Comparison of ENCODE assay signal across 12 cellular contexts in the genomic region with DNA sequence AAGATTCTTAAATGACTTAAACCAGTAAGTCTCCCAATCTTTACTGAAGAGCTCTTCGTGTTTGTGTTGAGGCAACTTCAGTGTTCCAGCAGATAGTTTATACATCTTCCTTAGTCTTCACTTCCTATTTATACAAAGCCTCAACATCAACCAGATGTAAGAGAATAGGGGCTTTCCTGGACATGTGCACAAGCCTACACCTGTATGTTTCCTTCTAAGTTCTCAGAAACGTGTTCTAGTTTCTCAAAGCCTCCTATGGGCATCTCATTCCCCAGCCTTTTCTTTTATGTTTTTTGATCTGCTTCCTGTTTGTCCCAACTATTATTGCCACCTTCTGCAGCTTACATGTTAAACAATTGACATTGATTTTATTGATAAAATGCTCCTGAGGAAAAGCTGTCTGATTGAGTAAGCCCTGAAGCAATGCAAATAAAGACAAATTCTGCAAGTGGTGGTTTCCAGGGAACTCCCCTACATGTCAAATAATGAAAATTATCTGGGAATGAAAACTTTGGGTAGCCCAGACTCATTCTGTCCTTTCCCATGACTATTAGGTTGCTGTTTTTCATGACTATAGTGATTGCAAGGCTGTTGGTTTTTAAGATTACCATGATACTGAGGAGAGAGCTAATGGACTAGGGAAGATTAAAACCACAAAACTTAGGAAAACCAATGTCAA.
DNase-seq lines count a peak whose midpoint lies in the region; ATAC-seq, FAIRE-seq and TF ChIP-seq lines count a peak whose summit lies in the region.
"Had no signal": no experiment of that assay in that cellular context is flagged by ENCODE, and none has a peak within 500 bp of the region (broad histone marks: within the 10 kb centered on the region; RNA-seq: fewer than 3 reads in every experiment).

No MANE protein-coding gene starts in this region.

- TF ChIP-seq POLR2A in GM18505 (IDR thresholded peaks at IDR 0.05; ENCODE audit: borderline replicate concordance, extremely low read depth, insufficient read depth, insufficient read length): no peak

- peaks cover 5% of the 10 kb centered on the region for H3K27me3 Mint-ChIP-seq in activated T-helper 1 cell treated with anti-CD3 and anti-CD28 coated beads, Interleukin-12 subunit alpha, Interleukin-12 subunit beta, Interleukin-2, Interleukin-4 antibody, amounts not matched to agents 30 ng/mL and 10 ng/mL and 1 ng/mL, durations not matched to agents 14 hours and 24 hours and 36 hours (ENCODE audit: insufficient read depth)
- H3K27me3 Mint-ChIP-seq in activated CD8-positive, alpha-beta memory T cell treated with anti-CD3 and anti-CD28 coated beads, Interleukin-2, amount 10 ng/mL, durations not matched to agents 7 days and 5 days: no peaks in the 10 kb centered on the region
- no peaks in the 10 kb centered on the region for H3K27me3 Mint-ChIP-seq in activated CD8-positive, alpha-beta T cell treated with anti-CD3 and anti-CD28 coated beads, Interleukin-2, amount 10 ng/mL, durations not matched to agents 7 days and 5 days (ENCODE audit: low read depth)

- H3K4me1 Mint-ChIP-seq in activated T-helper 1 cell treated with anti-CD3 and anti-CD28 coated beads, Interleukin-12 subunit alpha, Interleukin-12 subunit beta, Interleukin-2, Interleukin-4 antibody, amounts not matched to agents 30 ng/mL and 10 ng/mL and 1 ng/mL, durations not matched to agents 14 hours and 24 hours and 36 hours (ENCODE audit: low read depth): peaks cover 36% of the 10 kb centered on the region
- H3K4me1 Mint-ChIP-seq in activated CD8-positive, alpha-beta memory T cell treated with anti-CD3 and anti-CD28 coated beads, Interleukin-2, amount 10 ng/mL, durations not matched to agents 7 days and 5 days: peaks cover 10% of the 10 kb centered on the region
- H3K4me1 Mint-ChIP-seq in activated CD8-positive, alpha-beta T cell treated with anti-CD3 and anti-CD28 coated beads, Interleukin-2, amount 10 ng/mL, durations not matched to agents 7 days and 5 days (ENCODE audit: low read depth): peaks cover 5% of the 10 kb centered on the region

- H3K4me3 Mint-ChIP-seq in activated T-helper 1 cell treated with anti-CD3 and anti-CD28 coated beads, Interleukin-12 subunit alpha, Interleukin-12 subunit beta, Interleukin-2, Interleukin-4 antibody, amounts not matched to agents 30 ng/mL and 10 ng/mL and 1 ng/mL, durations not matched to agents 14 hours and 24 hours and 36 hours: peak overlapping the region; percentile 29
- H3K4me3 Mint-ChIP-seq in activated CD8-positive, alpha-beta memory T cell treated with anti-CD3 and anti-CD28 coated beads, Interleukin-2, amount 10 ng/mL, durations not matched to agents 7 days and 5 days: no peak overlapping the region
- no peak overlapping the region for H3K4me3 Mint-ChIP-seq in activated CD8-positive, alpha-beta T cell treated with anti-CD3 and anti-CD28 coated beads, Interleukin-2, amount 10 ng/mL, durations not matched to agents 7 days and 5 days

- FAIRE-seq in D721Med (lab: Jason Lieb, UNC): no peak

- CTCF ChIA-PET in activated CD8-positive, alpha-beta memory T cell treated with anti-CD3 and anti-CD28 coated beads, Interleukin-2, amount 10 ng/mL, durations not matched to agents 7 days and 5 days (lab: Charles Lee): no interaction called here
- CTCF ChIA-PET in activated CD8-positive, alpha-beta T cell treated with anti-CD3 and anti-CD28 coated beads, Interleukin-2, amount 10 ng/mL, durations not matched to agents 7 days and 5 days (lab: Charles Lee): no interaction called here

- peaks cover 42% of the 10 kb centered on the region for H3K9me3 Mint-ChIP-seq in activated T-helper 1 cell treated with anti-CD3 and anti-CD28 coated beads, Interleukin-12 subunit alpha, Interleukin-12 subunit beta, Interleukin-2, Interleukin-4 antibody, amounts not matched to agents 30 ng/mL and 10 ng/mL and 1 ng/mL, durations not matched to agents 14 hours and 24 hours and 36 hours
- H3K9me3 Mint-ChIP-seq in activated CD8-positive, alpha-beta memory T cell treated with anti-CD3 and anti-CD28 coated beads, Interleukin-2, amount 10 ng/mL, durations not matched to agents 7 days and 5 days (ENCODE audit: low read depth): peaks cover 14% of the 10 kb centered on the region
- H3K9me3 Mint-ChIP-seq in activated CD8-positive, alpha-beta T cell treated with anti-CD3 and anti-CD28 coated beads, Interleukin-2, amount 10 ng/mL, durations not matched to agents 7 days and 5 days (ENCODE audit: insufficient read depth): peaks cover 4% of the 10 kb centered on the region

- peak; percentile 62 for ATAC-seq in GM18505 (IDR thresholded peaks at IDR 0.05; ENCODE audit: unreplicated experiment)
- ATAC-seq in GM19438 (IDR thresholded peaks at IDR 0.05; ENCODE audit: low read depth, unreplicated experiment): peak; percentile 62
- peak; percentile 27 for ATAC-seq in HG02970 (IDR thresholded peaks at IDR 0.05; ENCODE audit: low FRiP score, unreplicated experiment)
- no peak for ATAC-seq in activated CD8-positive, alpha-beta memory T cell treated with anti-CD3 and anti-CD28 coated beads, Interleukin-2, amount 10 ng/mL, durations not matched to agents 7 days and 5 days
- no peak for ATAC-seq in activated CD8-positive, alpha-beta T cell treated with anti-CD3 and anti-CD28 coated beads, Interleukin-2, amount 10 ng/mL, durations not matched to agents 7 days and 5 days

- intact Hi-C loops in activated T-helper 1 cell treated with anti-CD3 and anti-CD28 coated beads, Interleukin-12 subunit alpha, Interleukin-12 subunit beta, Interleukin-2, Interleukin-4 antibody, amounts not matched to agents 30 ng/mL and 10 ng/mL and 1 ng/mL, durations not matched to agents 14 hours and 24 hours and 36 hours (cut with micrococcal nuclease): loop anchor here (1.0 to 5.0 kb wide), 12 partner anchors 13 to 1346 kb away; no protein-coding TSS in a partner anchor

- no peak for TF ChIP-seq CTCF in D721Med (IDR thresholded peaks at IDR 0.05; ENCODE audit: insufficient read depth, missing control alignments)

- POLR2A ChIA-PET in activated CD8-positive, alpha-beta T cell treated with anti-CD3 and anti-CD28 coated beads, Interleukin-2, amount 10 ng/mL, durations not matched to agents 7 days and 5 days (lab: Charles Lee): no interaction called here

- peak overlapping the region; percentile 86 for H3K27ac Mint-ChIP-seq in activated T-helper 1 cell treated with anti-CD3 and anti-CD28 coated beads, Interleukin-12 subunit alpha, Interleukin-12 subunit beta, Interleukin-2, Interleukin-4 antibody, amounts not matched to agents 30 ng/mL and 10 ng/mL and 1 ng/mL, durations not matched to agents 14 hours and 24 hours and 36 hours
- no peak overlapping the region for H3K27ac Mint-ChIP-seq in activated CD8-positive, alpha-beta memory T cell treated with anti-CD3 and anti-CD28 coated beads, Interleukin-2, amount 10 ng/mL, durations not matched to agents 7 days and 5 days
- H3K27ac Mint-ChIP-seq in activated CD8-positive, alpha-beta T cell treated with anti-CD3 and anti-CD28 coated beads, Interleukin-2, amount 10 ng/mL, durations not matched to agents 7 days and 5 days: no peak overlapping the region

- DNase-seq in activated T-helper 1 cell treated with anti-CD3 and anti-CD28 coated beads, Interleukin-12 subunit alpha, Interleukin-12 subunit beta, Interleukin-2, Interleukin-4 antibody, amounts not matched to agents 30 ng/mL and 10 ng/mL and 1 ng/mL, durations not matched to agents 14 hours and 24 hours and 36 hours (ENCODE audit: low spot score): no peak
- no peak for DNase-seq in activated CD8-positive, alpha-beta memory T cell treated with anti-CD3 and anti-CD28 coated beads, Interleukin-2, amount 10 ng/mL, durations not matched to agents 7 days and 5 days
- DNase-seq in retina (no peak), D721Med (ENCODE audit: insufficient read length, low spot score) (no peak)
- no peak for DNase-seq in activated CD8-positive, alpha-beta T cell treated with anti-CD3 and anti-CD28 coated beads, Interleukin-2, amount 10 ng/mL, durations not matched to agents 7 days and 5 days
- DNase-seq: KG1, NCI-H526 treated with DMSO at 0.1 percent for 48 hours, occipital lobe had no signal

- peaks cover 6% of the 10 kb centered on the region for H3K36me3 Mint-ChIP-seq in activated T-helper 1 cell treated with anti-CD3 and anti-CD28 coated beads, Interleukin-12 subunit alpha, Interleukin-12 subunit beta, Interleukin-2, Interleukin-4 antibody, amounts not matched to agents 30 ng/mL and 10 ng/mL and 1 ng/mL, durations not matched to agents 14 hours and 24 hours and 36 hours (ENCODE audit: low read depth)
- peaks cover 1% of the 10 kb centered on the region for H3K36me3 Mint-ChIP-seq in activated CD8-positive, alpha-beta memory T cell treated with anti-CD3 and anti-CD28 coated beads, Interleukin-2, amount 10 ng/mL, durations not matched to agents 7 days and 5 days
- no peaks in the 10 kb centered on the region for H3K36me3 Mint-ChIP-seq in activated CD8-positive, alpha-beta T cell treated with anti-CD3 and anti-CD28 coated beads, Interleukin-2, amount 10 ng/mL, durations not matched to agents 7 days and 5 days (ENCODE audit: low read depth)
- H3K36me3 Mint-ChIP-seq: T-cell had no signal

Comparison
In these comparisons a context has a peak if more than half of its experiments do, and no peak if none do; other contexts are left out.
1. ATAC-seq: peak in GM18505 (single experiment), GM19438 (single experiment) and HG02970 (single experiment); none in activated CD8-positive, alpha-beta memory T cell treated with anti-CD3 and anti-CD28 coated beads, Interleukin-2, amount 10 ng/mL, durations not matched to agents 7 days and 5 days (single experiment) and activated CD8-positive, alpha-beta T cell treated with anti-CD3 and anti-CD28 coated beads, Interleukin-2, amount 10 ng/mL, durations not matched to agents 7 days and 5 days (single experiment).